In genomic region chr2:183035954-183036669, GRCh38 we compare ENCODE assay signal across 8 cellular contexts. TPM values are rescaled to one million over a fixed set of nuclear protein-coding genes. Genes with fewer than 3 reads are reported as not detected.
DNase-seq lines count a peak whose midpoint lies in the region; ATAC-seq and TF ChIP-seq lines count a peak whose summit lies in the region.

No MANE protein-coding gene starts in this region.

- no peak overlapping the region for H3K4ac ChIP-seq in IMR-90 (ENCODE audit: low read depth, low read length)

- H3K9me3 ChIP-seq in IMR-90 (ENCODE audit: control insufficient read depth, insufficient read depth, low read length), result no peaks in the 10 kb centered on the region

- no peak overlapping the region for H2AFZ ChIP-seq in IMR-90 (replicated peaks; ENCODE audit: low read length, poor library complexity)

- POLR2A ChIA-PET in IMR-90 (lab: Charles Lee; ENCODE audit: unreplicated experiment), result no interaction called here

- dilution Hi-C loops in IMR-90 (cut with HindIII; ENCODE audit: low sequenced_read_pairs, unreplicated experiment), result no loop called here

- no peak overlapping the region for H2BK15ac ChIP-seq in IMR-90 (ENCODE audit: low read depth, low read length)

- H3K4me3 Mint-ChIP-seq in osteocyte (ENCODE audit: unreplicated experiment), result peak overlapping the region; percentile 95

- H3K56ac ChIP-seq in IMR-90 (ENCODE audit: extremely low read depth, insufficient read depth, low read length), result no peak overlapping the region

- no peak for TF ChIP-seq POLR2A in IMR-90 (IDR thresholded peaks at IDR 0.05; ENCODE audit: low read depth, low read length)

- no peak overlapping the region for H4K5ac ChIP-seq in IMR-90 (ENCODE audit: low read depth, low read length)

- intact Hi-C loops in IMR-90 (cut with micrococcal nuclease), result loop anchor here (5.0 to 10.0 kb wide), 2 partner anchors 86 to 441 kb away; partner anchors contain the start of gene NUP35

- no peak overlapping the region for H4K8ac ChIP-seq in IMR-90 (ENCODE audit: low read depth in 2 of 2, low read length in 2 of 2)

- H3K9me1 ChIP-seq in IMR-90 (ENCODE audit: insufficient read depth, low read length), result 0 out of 2 replicates have a peak, but pooled peaks cover 4% of the 10 kb centered on the region

- H3K4me1 ChIP-seq in IMR-90 (ENCODE audit: control insufficient read depth, insufficient read depth, low read length), result peaks cover 5% of the 10 kb centered on the region

- TF ChIP-seq CTCF in GM10266 (IDR thresholded peaks at IDR 0.05; ENCODE audit: control insufficient read depth, insufficient read depth, low read depth, missing control alignments) (no peak), IMR-90 (conservative IDR thresholded peaks at IDR 0.05; ENCODE audit: low read depth, low read length) (no peak), osteocyte (IDR thresholded peaks at IDR 0.05) (no peak)

- H3K27ac Mint-ChIP-seq in osteocyte (ENCODE audit: unreplicated experiment), result peak overlapping the region; percentile 96

- H3K27ac ChIP-seq in IMR-90 (ENCODE audit: insufficient read depth, low read length), result no peak overlapping the region
- peak overlapping the region; percentile 50 for H3K27ac ChIP-seq in cingulate gyrus (ENCODE audit: low read depth, low read length)

- peak overlapping the region; percentile 68; the same call in 1 of the 2 replicates for H3K14ac ChIP-seq in IMR-90 (replicated peaks; ENCODE audit: low read depth, low read length)

- H2AK9ac ChIP-seq in IMR-90 (replicated peaks; ENCODE audit: low read depth, low read length, poor library complexity), result no peak overlapping the region

- H3K4me3 ChIP-seq in IMR-90 (ENCODE audit: insufficient read depth, low read depth, low read length), result peak overlapping the region; percentile 97

- H3K4me1 Mint-ChIP-seq in osteocyte (ENCODE audit: unreplicated experiment), result peaks cover 65% of the 10 kb centered on the region

- ATAC-seq in GM21515 (IDR thresholded peaks at IDR 0.05; ENCODE audit: unreplicated experiment) (peak; percentile 59), IMR-90 (ENCODE audit: low read depth) (no peak)

- H3K36me3 ChIP-seq in IMR-90 (ENCODE audit: control insufficient read depth, insufficient read depth, low read length), result no peaks in the 10 kb centered on the region

- in situ Hi-C loops in IMR-90 (cut with MboI; ENCODE audit: low sequenced_read_pairs), result no loop called here

- no peaks in the 10 kb centered on the region for H3K27me3 Mint-ChIP-seq in osteocyte (ENCODE audit: unreplicated experiment)

- TF ChIP-seq RAD21 in IMR-90 (IDR thresholded peaks at IDR 0.05; ENCODE audit: low read length), result no peak

- no peak overlapping the region for H2BK20ac ChIP-seq in IMR-90 (ENCODE audit: low read depth, low read length)

- TSS peak; percentile 19 for BruUV-seq in IMR-90 (replicated peaks; lab: Mats Ljungman, UMichigan)

- H3K4me2 ChIP-seq in IMR-90 (ENCODE audit: low read depth, low read length), result peak overlapping the region; percentile 96

- peak overlapping the region; percentile 74; the same call in 1 of the 2 replicates for H3K23ac ChIP-seq in IMR-90 (ENCODE audit: low read depth, low read length)

- H3K79me1 ChIP-seq in IMR-90 (ENCODE audit: low read depth in 1 of 2, low read length in 2 of 2), result peaks cover 0 to 10% of the 10 kb centered on the region in 2 experiments; a peak in 2 of 4 replicates

- no peak overlapping the region for H3K18ac ChIP-seq in IMR-90 (ENCODE audit: low read depth, low read length)

- no peaks in the 10 kb centered on the region for H3K9me3 Mint-ChIP-seq in osteocyte (ENCODE audit: unreplicated experiment)

- H3K36me3 Mint-ChIP-seq in osteocyte (ENCODE audit: unreplicated experiment), result no peaks in the 10 kb centered on the region

- H2BK5ac ChIP-seq in IMR-90 (ENCODE audit: low read depth, low read length, poor library complexity, severe bottlenecking), result peak overlapping the region; percentile 59

- H4K91ac ChIP-seq in IMR-90 (ENCODE audit: insufficient read depth, low read depth, low read length), result no peak overlapping the region

- H3K9ac ChIP-seq in IMR-90 (ENCODE audit: low read depth, low read length), result peak overlapping the region; percentile 57; the same call in 1 of the 2 replicates

- no peak overlapping the region for H2AK5ac ChIP-seq in IMR-90 (ENCODE audit: low read depth, low read length)

- WGBS in IMR-90 (ENCODE audit: extremely low coverage in 2 of 2, insufficient read length in 1 of 2), 2 experiments, result no CpG with 5 or more reads among the region's 2 CpGs

- H2BK120ac ChIP-seq in IMR-90 (ENCODE audit: low read depth, low read length), result no peak overlapping the region

- DNase-seq in GM10266 (ENCODE audit: extremely low spot score) (peak; percentile 42), IMR-90 (no peak), osteocyte (ENCODE audit: extremely low spot score, unreplicated experiment) (no peak), UCSD-AML1 (lab: John Stamatoyannopoulos, UW; ENCODE audit: unreplicated experiment) (no peak), NCI-H128 (lab: John Stamatoyannopoulos, UW; ENCODE audit: unreplicated experiment) (no peak), NCI-H1436 treated with DMSO at 0.1 percent for 48 hours (lab: John Stamatoyannopoulos, UW) (no peak)

- peaks cover 51% of the 10 kb centered on the region for H4K20me1 ChIP-seq in IMR-90 (ENCODE audit: insufficient read depth, low read length)

- H3K27me3 ChIP-seq in IMR-90 (ENCODE audit: control insufficient read depth, insufficient read depth, low read length), result no peaks in the 10 kb centered on the region

- CTCF ChIA-PET in IMR-90 (lab: Yijun Ruan, JAX), result no interaction called here

TF ChIP-seq in IMR-90, 13 proteins besides CTCF, POLR2A, EP300 and RAD21:
- TF ChIP-seq SMC3 (IDR thresholded peaks at IDR 0.05; ENCODE audit: low read depth, low read length), result no peak
- TF ChIP-seq NFE2L2 (IDR thresholded peaks at IDR 0.05; ENCODE audit: low read depth, low read length), result no peak
- TF ChIP-seq BHLHE40 (IDR thresholded peaks at IDR 0.05; ENCODE audit: low read depth, low read length), result no peak
- TF ChIP-seq CHD1 (IDR thresholded peaks at IDR 0.05; ENCODE audit: low read depth, low read length), result no peak
- no peak for TF ChIP-seq RFX5 (IDR thresholded peaks at IDR 0.05; ENCODE audit: low read depth, low read length)
- no peak for TF ChIP-seq USF2 (IDR thresholded peaks at IDR 0.05; ENCODE audit: low read depth, low read length)

RNA-seq across cellular contexts. Expression of gene NCKAP1, which starts 2.1 kb away (rescaled TPM):
- total RNA-seq in IMR-90 (2012; rRNA removed), result 160 and 188 TPM in 2 replicates
- polyA plus RNA-seq in IMR-90 (2012; rRNA removed), result 63.5 and 91.1 TPM in 2 replicates
- polyA plus RNA-seq in IMR-90 (2012; cell fraction: cytosol; rRNA removed), result 14.3 and 16.6 TPM in 2 replicates
- 5.6 and 63.7 TPM in 2 replicates for polyA plus RNA-seq in IMR-90 (2012; cell fraction: nucleus; rRNA removed; ENCODE audit: low replicate concordance)
- 157 and 165 TPM in 2 replicates for total RNA-seq in osteocyte

RNA-seq across cellular contexts. Expression of gene DUSP19, which starts 42.4 kb away (rescaled TPM):
- total RNA-seq in IMR-90 (2012; rRNA removed) (1.4 and 2.5 TPM in 2 replicates), osteocyte (3.9 and 4.7 TPM in 2 replicates)
- 0.46 and 0.86 TPM in 2 replicates for polyA plus RNA-seq in IMR-90 (2012; rRNA removed)
- 0.14 and 0.18 TPM in 2 replicates for polyA plus RNA-seq in IMR-90 (2012; cell fraction: cytosol; rRNA removed)
- 0.04 and 0.44 TPM in 2 replicates for polyA plus RNA-seq in IMR-90 (2012; cell fraction: nucleus; rRNA removed; ENCODE audit: low replicate concordance)
